In genomic region chr10:28991326-28991725, GRCh38 we compare ENCODE assay signal across 8 cellular contexts.
DNase-seq lines count a peak whose midpoint lies in the region; ATAC-seq and TF ChIP-seq lines count a peak whose summit lies in the region.

No MANE protein-coding gene starts in this region.

- H3K27me3 ChIP-seq in PC-3 (ENCODE audit: low read length) (no peaks in the 10 kb centered on the region), mesenchymal stem cell (ENCODE audit: control insufficient read depth in 1 of 2, insufficient read depth in 1 of 2, low read length in 2 of 2) (no peaks in the 10 kb centered on the region)

- ATAC-seq in PC-3 (peak; percentile 93), esophagus mucosa (peak; percentile 93), HG02588 (IDR thresholded peaks at IDR 0.05; ENCODE audit: unreplicated experiment) (no peak), HG03520 (IDR thresholded peaks at IDR 0.05; ENCODE audit: unreplicated experiment) (no peak)

- H4K8ac ChIP-seq in mesenchymal stem cell (ENCODE audit: low read length): no peak overlapping the region

- peak overlapping the region in 1 of 2 experiments; percentile 18 for H2BK12ac ChIP-seq in mesenchymal stem cell (ENCODE audit: low read length in 2 of 2)

- no peak overlapping the region for H4K91ac ChIP-seq in mesenchymal stem cell (ENCODE audit: low read length)

- no peak overlapping the region for H3K14ac ChIP-seq in mesenchymal stem cell (ENCODE audit: low read length in 2 of 2)

- H3K18ac ChIP-seq in mesenchymal stem cell (ENCODE audit: low read depth in 1 of 2, low read length in 2 of 2): no peak overlapping the region

- peak overlapping the region in 1 of 2 experiments; percentile 22 for H3K4ac ChIP-seq in mesenchymal stem cell (ENCODE audit: low read depth in 1 of 2, low read length in 2 of 2)

- peaks cover 23% of the 10 kb centered on the region for H3K4me1 ChIP-seq in PC-3 (ENCODE audit: insufficient read depth, low read length)
- H3K4me1 ChIP-seq in mesenchymal stem cell (ENCODE audit: control insufficient read depth, insufficient read depth, low read depth, low read length): peaks cover 6% of the 10 kb centered on the region

- 0 out of 2 replicates have a peak overlapping the region, but pooled peaks have one; percentile 21 for H2AFZ ChIP-seq in PC-3 (ENCODE audit: low read length)
- H2AFZ ChIP-seq in mesenchymal stem cell (ENCODE audit: low read depth, low read length): no peak overlapping the region

- no peak overlapping the region for H3K4me3 ChIP-seq in PC-3 (ENCODE audit: low read length)
- H3K4me3 ChIP-seq in mesenchymal stem cell (ENCODE audit: insufficient read depth in 1 of 2, low read depth in 1 of 2, low read length in 2 of 2): no peak overlapping the region

- H3K4me2 ChIP-seq in PC-3 (ENCODE audit: low read length): peak overlapping the region; percentile 23; the same call in 1 of the 2 replicates
- no peak overlapping the region for H3K4me2 ChIP-seq in mesenchymal stem cell (ENCODE audit: low read length, poor library complexity, severe bottlenecking)

- H3K36me3 ChIP-seq in PC-3 (ENCODE audit: low read depth, low read length) (no peaks in the 10 kb centered on the region), mesenchymal stem cell (ENCODE audit: control insufficient read depth in 1 of 2, insufficient read depth in 2 of 2, low read depth in 1 of 2, low read length in 2 of 2) (no peaks in the 10 kb centered on the region)

- H2BK120ac ChIP-seq in mesenchymal stem cell (ENCODE audit: low read depth, low read length): peak overlapping the region; percentile 27

- no peak overlapping the region for H3K9ac ChIP-seq in PC-3 (ENCODE audit: low read length)
- no peak overlapping the region for H3K9ac ChIP-seq in mesenchymal stem cell (ENCODE audit: low read length)

- POLR2A ChIA-PET in PC-3 (lab: Charles Lee; ENCODE audit: unreplicated experiment): interaction anchor here (0.6 kb wide), 1 partner anchor 1442 kb away, joined by 4 read pairs; no protein-coding TSS in a partner anchor

- no peaks in the 10 kb centered on the region for H3K79me2 ChIP-seq in PC-3 (ENCODE audit: low read length)

- no peak overlapping the region for H2BK5ac ChIP-seq in mesenchymal stem cell (ENCODE audit: low read depth, low read length, poor library complexity, severe bottlenecking)

- CTCF ChIA-PET in PC-3 (lab: Charles Lee): interaction anchor here (0.6 to 1.6 kb wide), 9 partner anchors 32 to 327 kb away, joined by 3 to 12 read pairs (median 4); partner anchors contain the start of gene BAMBI

- DNase-seq in EH (ENCODE audit: low read depth): peak; percentile 90
- peak; percentile 80 for DNase-seq in PC-3
- peak; percentile 68 for DNase-seq in mesenchymal stem cell
- no peak for DNase-seq in activated gamma-delta T cell treated with Interleukin-2 at 50 U/mL for 16 hours
- DNase-seq in GF-D8 (lab: John Stamatoyannopoulos, UW): no peak

- peak overlapping the region; percentile 68 for H3K27ac ChIP-seq in PC-3 (ENCODE audit: low read length)
- peak overlapping the region; percentile 69 for H3K27ac ChIP-seq in mesenchymal stem cell (ENCODE audit: low read length, poor library complexity, severe bottlenecking)

- no peaks in the 10 kb centered on the region for H3F3A ChIP-seq in PC-3 (ENCODE audit: low read length, unreplicated experiment)

- H3K9me2 ChIP-seq in PC-3 (replicated peaks; ENCODE audit: low read length): no peaks in the 10 kb centered on the region

- no peaks in the 10 kb centered on the region for H4K20me1 ChIP-seq in PC-3 (ENCODE audit: low read length)

- 79% methylated on average over 6 of the region's 6 CpGs for WGBS in mesenchymal stem cell

- H2BK15ac ChIP-seq in mesenchymal stem cell (ENCODE audit: low read depth, poor library complexity, severe bottlenecking): peak overlapping the region; percentile 50

- H3K79me1 ChIP-seq in mesenchymal stem cell (replicated peaks; ENCODE audit: low read length, poor library complexity, severe bottlenecking): no peaks in the 10 kb centered on the region

- intact Hi-C loops in PC-3 (cut with micrococcal nuclease): loop anchor here (5.0 kb wide), 3 partner anchors 116 to 329 kb away; partner anchors contain the start of gene BAMBI

- H2AK5ac ChIP-seq in mesenchymal stem cell (ENCODE audit: low read length, severe bottlenecking): no peak overlapping the region

- no TSS peak for BruUV-seq in PC-3 (replicated peaks; lab: Mats Ljungman, UMichigan)

- no peak overlapping the region for H3K23ac ChIP-seq in mesenchymal stem cell (ENCODE audit: low read length in 2 of 2)

- H3K9me3 ChIP-seq in PC-3 (ENCODE audit: low read length): no peaks in the 10 kb centered on the region
- no peaks in the 10 kb centered on the region for H3K9me3 ChIP-seq in mesenchymal stem cell (ENCODE audit: control insufficient read depth, low read length)

- no peak for TF ChIP-seq CTCF in PC-3 (conservative IDR thresholded peaks at IDR 0.05; ENCODE audit: low read depth, low read length)

Comparison
In these comparisons a context has a peak if more than half of its experiments do, and no peak if none do; other contexts are left out.
1. DNase-seq: peak in EH (single experiment), PC-3 (single experiment) and mesenchymal stem cell (single experiment); none in activated gamma-delta T cell treated with Interleukin-2 at 50 U/mL for 16 hours (single experiment) and GF-D8 (single experiment).
2. ATAC-seq: peak in PC-3 (single experiment) and esophagus mucosa (single experiment); none in HG02588 (single experiment) and HG03520 (single experiment).